Comparison of ENCODE assay signal across 28 cellular contexts in the genomic region with DNA sequence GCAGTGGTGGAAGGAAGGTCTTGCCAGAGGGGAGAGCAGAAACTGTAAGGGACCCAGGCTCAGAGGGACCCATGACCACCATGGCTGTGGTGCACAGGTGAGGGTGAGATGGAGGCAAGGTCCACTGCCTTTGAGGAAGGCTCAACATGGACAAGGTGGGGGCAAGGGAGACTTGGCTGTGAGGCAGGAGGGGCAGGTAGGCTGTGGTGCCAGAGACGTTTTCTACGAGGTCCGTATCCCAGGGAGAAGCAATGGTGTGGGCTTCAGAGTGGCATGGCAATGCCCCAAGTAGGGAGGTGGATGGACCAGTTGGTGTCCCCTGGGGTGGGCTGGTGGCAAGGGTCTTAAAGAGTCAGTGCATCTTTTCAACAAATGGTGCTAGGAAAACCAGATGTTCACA.
"Had no signal": no experiment of that assay in that cellular context is flagged by ENCODE, and none has a peak within 500 bp of the region (broad histone marks: within the 10 kb centered on the region; RNA-seq: fewer than 3 reads in every experiment).

No MANE protein-coding gene starts in this region.

- H3K27me3 Mint-ChIP-seq: activated B cell treated with CpG ODN at 0.5 μM for 24 hours; naive thymus-derived CD8-positive, alpha-beta T cell; stimulated activated naive CD8-positive, alpha-beta T cell treated with anti-CD3 and anti-CD28 coated beads, Interleukin-15, Interleukin-2, amounts not matched to agents 100 ng/mL and 50 ng/mL, for 24 hours had no signal

- H3K4me3 ChIP-seq: adrenal gland, body of pancreas, heart right ventricle, left lung, lower lobe of right lung, right lobe of liver, skin epidermis, thoracic aorta, upper lobe of left lung had no signal

- H3K4me3 Mint-ChIP-seq: activated B cell treated with CpG ODN at 0.5 μM for 24 hours; stimulated activated naive CD8-positive, alpha-beta T cell treated with anti-CD3 and anti-CD28 coated beads, Interleukin-15, Interleukin-2, amounts not matched to agents 100 ng/mL and 50 ng/mL, for 24 hours; T-helper 2 cell treated with Interferon-gamma antibody and Interleukin-4, amounts not matched to agents 5 μg/mL and 100 μg/mL, for 36 hours had no signal

- H3K9me3 Mint-ChIP-seq: activated B cell treated with CpG ODN at 0.5 μM for 24 hours; activated T-cell treated with anti-CD3 and anti-CD28 coated beads, Interleukin-2, amount 50 U/mL, for 72 hours; naive thymus-derived CD8-positive, alpha-beta T cell; stimulated activated naive CD8-positive, alpha-beta T cell treated with anti-CD3 and anti-CD28 coated beads, Interleukin-15, Interleukin-2, amounts not matched to agents 100 ng/mL and 50 ng/mL, for 24 hours; T-helper 2 cell treated with Interferon-gamma antibody and Interleukin-4, amounts not matched to agents 5 μg/mL and 100 μg/mL, for 36 hours had no signal

- H3K27ac Mint-ChIP-seq: activated B cell treated with CpG ODN at 0.5 μM for 24 hours; stimulated activated naive CD8-positive, alpha-beta T cell treated with anti-CD3 and anti-CD28 coated beads, Interleukin-15, Interleukin-2, amounts not matched to agents 100 ng/mL and 50 ng/mL, for 24 hours; T-helper 2 cell treated with Interferon-gamma antibody and Interleukin-4, amounts not matched to agents 5 μg/mL and 100 μg/mL, for 36 hours had no signal

- H3K36me3 Mint-ChIP-seq: naive thymus-derived CD8-positive, alpha-beta T cell had no signal

- H3K27ac ChIP-seq: adrenal gland, body of pancreas, heart right ventricle, left lung, lower lobe of right lung, neutrophil, right lobe of liver, skin epidermis, thoracic aorta, upper lobe of left lung had no signal

- DNase-seq: activated B cell treated with CpG ODN at 0.5 μM for 24 hours; activated CD4-positive, alpha-beta T cell treated with anti-CD3 and anti-CD28 coated beads, Interleukin-2, amount 50 U/mL, for 4 hours; activated gamma-delta T cell treated with Interleukin-2 at 50 U/mL for 16 hours; activated naive CD4-positive, alpha-beta T cell treated with anti-CD3 and anti-CD28 coated beads, Interleukin-2, amount 50 U/mL, for 16 hours; activated T-cell treated with anti-CD3 and anti-CD28 coated beads for 4 hours; activated T-cell treated with anti-CD3 and anti-CD28 coated beads, Interleukin-2, amount 50 U/mL, for 72 hours; adrenal gland; aorta; body of pancreas; cerebellar nuclear complex; cortex of kidney; foreskin fibroblast; heart right ventricle; kidney glomerular epithelial cell; left lung; lower lobe of right lung; mesenchymal stem cell; naive thymus-derived CD8-positive, alpha-beta T cell; stimulated activated CD4-positive, alpha-beta T cell treated with anti-CD3 and anti-CD28 coated beads, Interleukin-12 subunit alpha, Interleukin-12 subunit beta, amount 100 ng/mL, for 4 hours; stimulated activated CD4-positive, alpha-beta T cell treated with anti-CD3 and anti-CD28 coated beads, Interleukin-4, amount 100 ng/mL, for 1 hour; upper lobe of left lung had no signal

- H3K27me3 ChIP-seq: adrenal gland, body of pancreas, heart right ventricle, right lobe of liver, upper lobe of left lung had no signal

- H3K9me3 ChIP-seq: adrenal gland, body of pancreas, heart right ventricle, left lung, lower lobe of right lung, neutrophil, right lobe of liver, thoracic aorta, upper lobe of left lung had no signal

- FAIRE-seq: endothelial cell of umbilical vein had no signal

- H3K36me3 ChIP-seq: left lung, right lobe of liver, thoracic aorta had no signal
